Comparison of ENCODE assay signal across 18 cellular contexts in the genomic region with DNA sequence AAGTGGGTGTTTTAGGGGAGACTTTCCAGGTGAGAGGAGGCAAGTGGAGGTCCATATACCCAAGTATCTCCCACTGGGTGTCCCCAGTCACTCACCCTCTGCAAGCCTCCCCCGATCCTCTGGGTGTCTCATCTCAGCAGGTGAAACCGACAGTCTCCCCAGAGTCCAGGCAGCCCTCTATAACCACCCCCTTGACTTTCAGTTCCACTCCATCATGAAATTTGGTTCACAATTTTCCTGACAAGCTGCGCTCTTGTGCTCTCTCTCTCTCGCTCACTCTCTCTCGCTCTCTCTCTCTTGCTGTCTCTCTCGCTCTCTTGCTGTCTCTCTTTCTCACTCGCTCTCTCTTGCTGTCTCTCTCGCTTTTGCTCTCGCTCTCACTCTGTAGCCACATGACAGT. TPM values are rescaled to one million over a fixed set of nuclear protein-coding genes. Genes with fewer than 3 reads are reported as not detected.
DNase-seq lines count a peak whose midpoint lies in the region; ATAC-seq, FAIRE-seq and TF ChIP-seq lines count a peak whose summit lies in the region.
"Had no signal": no experiment of that assay in that cellular context is flagged by ENCODE, and none has a peak within 500 bp of the region (broad histone marks: within the 10 kb centered on the region; RNA-seq: fewer than 3 reads in every experiment).

No MANE protein-coding gene starts in this region.

- H3K27ac Mint-ChIP-seq in glutamatergic neuron (ENCODE audit: unreplicated experiment): peak overlapping the region; percentile 15
- no peak overlapping the region for H3K27ac Mint-ChIP-seq in CD8-positive, alpha-beta T cell

- TF ChIP-seq CTCF in glutamatergic neuron (IDR thresholded peaks at IDR 0.05; ENCODE audit: partially characterized antibody, unreplicated experiment) (no peak), heart left ventricle (IDR thresholded peaks at IDR 0.05) (no peak)
- no peak for TF ChIP-seq CTCF in CD8-positive, alpha-beta T cell (IDR thresholded peaks at IDR 0.05)

- DNase-seq in GM12892 (ENCODE audit: insufficient read length) (peak; percentile 50), glutamatergic neuron (no peak), NCI-H2029 treated with DMSO at 0.1 percent for 48 hours (lab: John Stamatoyannopoulos, UW) (no peak), heart left ventricle (no peak)
- DNase-seq in effector CD4-positive, alpha-beta T cell: no peak
- DNase-seq in CD8-positive, alpha-beta T cell: no peak
- DNase-seq: activated gamma-delta T cell; DMS53; effector CD8-positive, alpha-beta T cell; NCI-H2081; NCI-H82; Right ventricle myocardium superior; stimulated activated CD4-positive, alpha-beta T cell treated with anti-CD3 and anti-CD28 coated beads, Interleukin-4, amount 100 ng/mL, for 24 hours; T1000 had no signal

- no peak overlapping the region for H3K27ac ChIP-seq in CD8-positive, alpha-beta T cell (ENCODE audit: low read depth, low read length)
- no peak overlapping the region for H3K27ac ChIP-seq in heart left ventricle
- H3K27ac ChIP-seq: BLaER1 treated with 17β-estradiol and CSF1 and Interleukin-3, amounts not matched to agents 10 nM and 100 nM had no signal

- CTCF ChIA-PET in CD8-positive, alpha-beta T cell (lab: Charles Lee): interaction anchor here (0.6 kb wide), 2 partner anchors 99 to 267 kb away, joined by 3 read pairs; no protein-coding TSS in a partner anchor

- H3K36me3 Mint-ChIP-seq in glutamatergic neuron (ENCODE audit: unreplicated experiment): peaks cover 31% of the 10 kb centered on the region
- peaks cover 19% of the 10 kb centered on the region for H3K36me3 Mint-ChIP-seq in CD8-positive, alpha-beta T cell

- peaks cover 5% of the 10 kb centered on the region for H3K4me1 ChIP-seq in CD8-positive, alpha-beta T cell (ENCODE audit: insufficient read depth, low read length)
- peaks cover 0 to 6% (median 0%) of the 10 kb centered on the region in 12 donors for H3K4me1 ChIP-seq in heart left ventricle

- peaks cover 14% of the 10 kb centered on the region for H3K9me3 Mint-ChIP-seq in glutamatergic neuron (ENCODE audit: unreplicated experiment)
- H3K9me3 Mint-ChIP-seq in CD8-positive, alpha-beta T cell: peaks cover 4% of the 10 kb centered on the region

- no peaks in the 10 kb centered on the region for H3K27me3 ChIP-seq in CD8-positive, alpha-beta T cell (ENCODE audit: insufficient read depth, low read length)
- no peaks in the 10 kb centered on the region for H3K27me3 ChIP-seq in heart left ventricle
- H3K27me3 ChIP-seq: BLaER1 treated with 17β-estradiol and CSF1 and Interleukin-3, amounts not matched to agents 10 nM and 100 nM had no signal

- H3K4me3 Mint-ChIP-seq in glutamatergic neuron (ENCODE audit: unreplicated experiment): no peak overlapping the region
- H3K4me3 Mint-ChIP-seq in CD8-positive, alpha-beta T cell: no peak overlapping the region

- 87 to 92% (median 91%) methylated on average over 9 of the region's 9 CpGs for WGBS in heart left ventricle, 4 donors

- no peaks in the 10 kb centered on the region for H3K4me1 Mint-ChIP-seq in glutamatergic neuron (ENCODE audit: low read depth, unreplicated experiment)
- peaks cover 13% of the 10 kb centered on the region for H3K4me1 Mint-ChIP-seq in CD8-positive, alpha-beta T cell (ENCODE audit: low read depth)

- ATAC-seq in GM19324 (IDR thresholded peaks at IDR 0.05; ENCODE audit: low FRiP score, unreplicated experiment) (peak; percentile 49), HG02885 (IDR thresholded peaks at IDR 0.05; ENCODE audit: poor library complexity, unreplicated experiment) (peak; percentile 84), heart left ventricle (no peak)
- no peak for ATAC-seq in CD8-positive, alpha-beta T cell

- TF ChIP-seq POLR2A in GM12892 (IDR thresholded peaks at IDR 0.05; ENCODE audit: low read depth, low read length) (no peak), heart left ventricle (IDR thresholded peaks at IDR 0.05) (no peak)

- no peaks in the 10 kb centered on the region for H3K36me3 ChIP-seq in CD8-positive, alpha-beta T cell (ENCODE audit: insufficient read depth, low read length)
- peaks cover 0 to 21% (median 3%) of the 10 kb centered on the region in 9 donors for H3K36me3 ChIP-seq in heart left ventricle

- FAIRE-seq in GM12892 (lab: Jason Lieb, UNC): no peak
- FAIRE-seq: bronchial epithelial cell had no signal

- H3K4me3 ChIP-seq in CD8-positive, alpha-beta T cell (ENCODE audit: low read depth, low read length): no peak overlapping the region
- H3K4me3 ChIP-seq in heart left ventricle: no peak overlapping the region
- H3K4me3 ChIP-seq: BLaER1 treated with 17β-estradiol and CSF1 and Interleukin-3, amounts not matched to agents 10 nM and 100 nM had no signal

- intact Hi-C loops in CD8-positive, alpha-beta T cell (cut with DNase I, micrococcal nuclease): no loop called here
- intact Hi-C loops in heart left ventricle (cut with DNase I): no loop called here

- no peaks in the 10 kb centered on the region for H3K9me3 ChIP-seq in CD8-positive, alpha-beta T cell (ENCODE audit: low read length)
- peaks cover 0 to 17% (median 6%) of the 10 kb centered on the region in 12 donors for H3K9me3 ChIP-seq in heart left ventricle

- POLR2A ChIA-PET in CD8-positive, alpha-beta T cell (lab: Charles Lee): no interaction called here

- H3K27me3 Mint-ChIP-seq in glutamatergic neuron (ENCODE audit: unreplicated experiment): peaks cover 6% of the 10 kb centered on the region
- no peaks in the 10 kb centered on the region for H3K27me3 Mint-ChIP-seq in CD8-positive, alpha-beta T cell (ENCODE audit: low read depth)

RNA-seq across cellular contexts. Expression of a gene that starts 8.1 kb away (rescaled TPM):
- polyA plus RNA-seq in GM12892 (2012; ENCODE audit: missing spikeins): 24.2 TPM
- 14.1 TPM for total RNA-seq in glutamatergic neuron (ENCODE audit: unreplicated experiment)
- total RNA-seq in CD8-positive, alpha-beta T cell: 10 to 100 TPM; 34.5 to 38.5 TPM
- total RNA-seq in heart left ventricle: 10 to 100 TPM; 14.8 to 21.2 (median 19.6) TPM
- polyA plus RNA-seq in heart left ventricle: 10 to 100 TPM in 1 of 2 donors, 1 to 10 TPM in 1; 5.7 to 15.8 TPM

Comparison
In these comparisons a context has a peak if more than half of its experiments do, and no peak if none do; other contexts are left out.
1. ATAC-seq: peak in GM19324 (single experiment) and HG02885 (single experiment); none in CD8-positive, alpha-beta T cell (single experiment) and heart left ventricle (0 of 4).